Comparison of ENCODE assay signal across 8 cellular contexts in genomic region chr13:26985285-26985878, GRCh38.
DNase-seq lines count a peak whose midpoint lies in the region; ATAC-seq lines count a peak whose summit lies in the region.

No MANE protein-coding gene starts in this region.

- peak; percentile 65 for ATAC-seq in HG03442 (IDR thresholded peaks at IDR 0.05; ENCODE audit: unreplicated experiment)

- peak; percentile 71 for DNase-seq in activated gamma-delta T cell treated with Interleukin-2 at 50 U/mL for 16 hours
- DNase-seq in activated gamma-delta T cell (lab: John Stamatoyannopoulos, UW), result no peak
- peak; percentile 79 for DNase-seq in NCI-H526 treated with DMSO at 0.1 percent for 48 hours (lab: John Stamatoyannopoulos, UW)
- peak; percentile 27 to 78 for DNase-seq in activated CD4-positive, alpha-beta T cell treated with anti-CD3 and anti-CD28 coated beads, Interleukin-2, amount 50 U/mL, for 24 hours (ENCODE audit: low read depth in 1 of 2, low spot score in 1 of 2)
- peak; percentile 67 for DNase-seq in ecto neural progenitor cell (ENCODE audit: low spot score)
- peak; percentile 92 for DNase-seq in medulla oblongata (ENCODE audit: extremely low spot score)
- peak; percentile 13 to 54 for DNase-seq in stimulated activated CD8-positive, alpha-beta memory T cell treated with anti-CD3 and anti-CD28 coated beads, Interleukin-15, amount 100 ng/mL, for 4 hours (ENCODE audit: low read depth in 2 of 2)
